Comparison of ENCODE assay signal across 10 cellular contexts in the genomic region with DNA sequence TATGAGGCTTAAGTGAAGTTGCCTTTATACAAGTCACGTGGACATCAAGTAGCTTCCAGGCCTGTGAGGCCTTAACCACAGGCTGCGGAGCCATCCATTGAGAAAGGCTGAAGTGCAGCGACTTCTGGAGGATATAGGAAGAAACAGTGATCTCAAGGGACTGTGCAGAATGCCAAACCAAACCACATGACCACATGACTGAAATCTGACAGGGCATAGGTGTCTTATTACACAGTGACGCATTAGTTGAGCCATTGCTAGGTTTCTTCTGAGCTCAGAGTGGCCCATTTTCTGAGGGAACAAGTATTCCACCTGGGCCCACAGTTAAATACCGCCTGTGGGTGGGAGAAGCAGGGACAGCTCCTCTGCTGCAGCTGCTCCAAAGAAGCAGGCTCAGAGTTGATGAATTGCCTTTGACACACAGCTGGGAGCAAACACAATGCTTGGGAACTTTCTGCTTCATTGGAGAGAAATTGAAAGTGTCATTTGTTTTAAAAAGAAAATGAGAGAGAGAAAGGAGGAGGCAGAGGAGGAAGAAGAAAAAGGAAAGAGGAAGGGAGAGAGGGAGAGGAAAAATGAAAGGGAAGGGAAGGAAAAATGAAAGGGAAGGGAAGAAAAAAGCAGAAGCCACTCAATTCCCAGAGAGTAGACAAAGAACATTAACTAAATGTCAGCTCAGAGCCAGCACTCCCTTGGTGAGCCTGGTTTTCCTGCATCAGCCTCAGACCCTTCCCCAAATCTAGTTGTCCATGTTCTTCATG.
DNase-seq lines count a peak whose midpoint lies in the region; ATAC-seq, FAIRE-seq and TF ChIP-seq lines count a peak whose summit lies in the region.
"Had no signal": no experiment of that assay in that cellular context is flagged by ENCODE, and none has a peak within 500 bp of the region (broad histone marks: within the 10 kb centered on the region; RNA-seq: fewer than 3 reads in every experiment).

No MANE protein-coding gene starts in this region.

- no peaks in the 10 kb centered on the region for H3K79me2 ChIP-seq in astrocyte (ENCODE audit: insufficient read depth, low read length)

- DNase-seq in BJ (ENCODE audit: low read depth) (peak; percentile 29), NCI-H187 treated with DMSO at 0.1 percent for 48 hours (lab: John Stamatoyannopoulos, UW) (peak; percentile 100), astrocyte (ENCODE audit: low read depth) (peak; percentile 100), nephron progenitor cell (peak; percentile 29), COR-L47 (lab: John Stamatoyannopoulos, UW) (no peak), HUDEP-2 (lab: John Stamatoyannopoulos, UW; ENCODE audit: unreplicated experiment in 76 of 76) (no peak)
- DNase-seq in central memory CD4-positive, alpha-beta T cell, result no peak

- POLR2A ChIA-PET in BJ (lab: Charles Lee), result interaction anchor here (0.6 kb wide), 1 partner anchor 672 kb away, joined by 3 read pairs; no protein-coding TSS in a partner anchor

- no peaks in the 10 kb centered on the region for H4K20me1 ChIP-seq in astrocyte (ENCODE audit: insufficient read depth, low read length)

- TF ChIP-seq CTCF in BJ (IDR thresholded peaks at IDR 0.05; ENCODE audit: insufficient read depth, low read depth, low read length) (0 out of 2 replicates have a peak, but pooled peaks have one; percentile 6), astrocyte (IDR thresholded peaks at IDR 0.05; ENCODE audit: insufficient read depth, low read depth, low read length) (peak; percentile 38), nephron progenitor cell (IDR thresholded peaks at IDR 0.05) (no peak)

- ATAC-seq in GM21717 (IDR thresholded peaks at IDR 0.05; ENCODE audit: unreplicated experiment), result peak; percentile 67

- no peak overlapping the region for H3K4me3 Mint-ChIP-seq in astrocyte (ENCODE audit: unreplicated experiment)
- peak overlapping the region; percentile 61 for H3K4me3 Mint-ChIP-seq in nephron progenitor cell

- peak overlapping the region; percentile 33 for H2AFZ ChIP-seq in astrocyte (ENCODE audit: low read depth, low read length)

- FAIRE-seq in astrocyte (lab: Jason Lieb, UNC), result peak; percentile 87
- FAIRE-seq: H1 had no signal

- H3K4me3 ChIP-seq in BJ (ENCODE audit: low read depth, low read length), result no peak overlapping the region
- no peak overlapping the region for H3K4me3 ChIP-seq in astrocyte (ENCODE audit: insufficient read depth, low read depth, low read length)
- H3K4me3 ChIP-seq: uterus had no signal

- H3K27me3 Mint-ChIP-seq in astrocyte (ENCODE audit: low read depth, unreplicated experiment) (peaks cover 12% of the 10 kb centered on the region), nephron progenitor cell (ENCODE audit: low read depth, poor library complexity) (no peaks in the 10 kb centered on the region)

- peaks cover 3% of the 10 kb centered on the region for H3K9me3 Mint-ChIP-seq in astrocyte (ENCODE audit: unreplicated experiment)
- H3K9me3 Mint-ChIP-seq in nephron progenitor cell, result peaks cover 21% of the 10 kb centered on the region

- peak overlapping the region; percentile 35 for H3K27ac ChIP-seq in astrocyte (ENCODE audit: low read depth, low read length)

- H3K36me3 Mint-ChIP-seq in astrocyte (ENCODE audit: low read depth, unreplicated experiment), result peaks cover 10% of the 10 kb centered on the region
- peaks cover 20% of the 10 kb centered on the region for H3K36me3 Mint-ChIP-seq in nephron progenitor cell (ENCODE audit: low read depth)

- peak overlapping the region; percentile 50 for H3K4me2 ChIP-seq in astrocyte (ENCODE audit: low read length)

- H3K4me1 Mint-ChIP-seq in astrocyte (ENCODE audit: low read depth, unreplicated experiment) (peaks cover 26% of the 10 kb centered on the region), nephron progenitor cell (peaks cover 54% of the 10 kb centered on the region)

- CTCF ChIA-PET in BJ (lab: Yijun Ruan, JAX), result interaction anchor here (0.7 to 1.3 kb wide), 3 partner anchors 12 to 211 kb away, joined by 3 to 4 read pairs (median 4); no protein-coding TSS in a partner anchor

- peaks cover 12% of the 10 kb centered on the region for H3K4me1 ChIP-seq in astrocyte (ENCODE audit: insufficient read depth, low read length)
- H3K4me1 ChIP-seq: uterus had no signal

- H3K9ac ChIP-seq in astrocyte (ENCODE audit: low read length), result no peak overlapping the region

- H3K9me3 ChIP-seq in astrocyte (ENCODE audit: insufficient read depth, low read depth, low read length), result no peaks in the 10 kb centered on the region
- H3K9me3 ChIP-seq: uterus had no signal

- H3K27me3 ChIP-seq in BJ (ENCODE audit: control insufficient read depth, insufficient read depth, low read length) (no peaks in the 10 kb centered on the region), astrocyte (ENCODE audit: insufficient read depth, low read length) (no peaks in the 10 kb centered on the region)
- H3K27me3 ChIP-seq: uterus had no signal

- H3K27ac Mint-ChIP-seq in astrocyte (ENCODE audit: unreplicated experiment) (peak overlapping the region; percentile 77), nephron progenitor cell (peak overlapping the region; percentile 94)

- H3K36me3 ChIP-seq in BJ (ENCODE audit: control insufficient read depth, insufficient read depth, low read length) (no peaks in the 10 kb centered on the region), astrocyte (ENCODE audit: insufficient read depth, low read length) (no peaks in the 10 kb centered on the region)
- H3K36me3 ChIP-seq: uterus had no signal

Comparison
In these comparisons a context has a peak if more than half of its experiments do, and no peak if none do; other contexts are left out.
1. DNase-seq: peak in BJ (single experiment), NCI-H187 treated with DMSO at 0.1 percent for 48 hours (single experiment), astrocyte (single experiment) and nephron progenitor cell (single experiment); none in central memory CD4-positive, alpha-beta T cell (single experiment), COR-L47 (single experiment) and HUDEP-2 (0 of 76).